9 cellular contexts compared by ENCODE assay signal in the genomic region with DNA sequence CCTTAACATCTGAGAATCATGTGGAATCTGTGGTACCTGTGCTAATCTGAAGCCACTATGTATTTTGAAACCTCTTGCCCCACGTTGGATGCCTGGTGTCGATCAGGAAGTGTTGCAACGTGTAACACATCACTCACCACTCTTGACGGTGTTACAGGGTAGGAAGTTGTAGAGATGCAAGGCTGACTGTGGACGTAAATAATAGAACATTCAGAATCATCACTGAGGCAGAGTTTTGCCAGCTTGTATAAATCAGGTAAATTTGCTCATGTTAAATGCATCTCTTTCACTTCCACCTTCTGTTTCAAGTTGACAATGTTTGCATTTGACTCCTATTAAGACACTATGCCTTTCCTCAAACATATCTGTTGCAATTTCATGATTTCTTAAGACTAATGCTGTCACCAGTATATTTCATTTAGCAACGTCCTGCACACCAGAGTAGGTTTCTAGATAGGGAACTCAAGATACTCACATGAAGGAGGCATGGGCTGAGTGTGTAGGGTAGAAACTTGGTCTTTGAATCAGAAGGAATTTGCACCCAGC. TPM values are rescaled to one million over a fixed set of nuclear protein-coding genes. Genes with fewer than 3 reads are reported as not detected.
DNase-seq lines count a peak whose midpoint lies in the region; ATAC-seq lines count a peak whose summit lies in the region.
"Had no signal": no experiment of that assay in that cellular context is flagged by ENCODE, and none has a peak within 500 bp of the region (broad histone marks: within the 10 kb centered on the region; RNA-seq: fewer than 3 reads in every experiment).

No MANE protein-coding gene starts in this region.

- H3K36me3 Mint-ChIP-seq in central memory CD8-positive, alpha-beta T cell (ENCODE audit: insufficient read depth), result no peaks in the 10 kb centered on the region

- no peak overlapping the region for H3K4me3 Mint-ChIP-seq in central memory CD8-positive, alpha-beta T cell

- ATAC-seq in GM21447 (IDR thresholded peaks at IDR 0.05; ENCODE audit: unreplicated experiment) (peak; percentile 65), HG03460 (IDR thresholded peaks at IDR 0.05; ENCODE audit: unreplicated experiment) (peak; percentile 52)
- ATAC-seq in central memory CD8-positive, alpha-beta T cell (replicated peaks; ENCODE audit: extremely low read depth, poor library complexity, severe bottlenecking), result peak; percentile 28

- peaks cover 21 to 61% (median 34%) of the 10 kb centered on the region in 11 experiments for H3K36me3 ChIP-seq in BLaER1 treated with 17β-estradiol and CSF1 and Interleukin-3, amounts not matched to agents 10 nM and 100 nM

- peak overlapping the region in 6 of 11 experiments; percentile 3 to 39 (median 15); a peak in 8 of 22 replicates for H3K4me2 ChIP-seq in BLaER1 treated with 17β-estradiol and CSF1 and Interleukin-3, amounts not matched to agents 10 nM and 100 nM

- no peaks in the 10 kb centered on the region for H3K4me1 Mint-ChIP-seq in central memory CD8-positive, alpha-beta T cell

- peaks cover 0 to 12% (median 5%) of the 10 kb centered on the region in 10 experiments; a peak in 8 of 20 replicates for H3K4me1 ChIP-seq in BLaER1 treated with 17β-estradiol and CSF1 and Interleukin-3, amounts not matched to agents 10 nM and 100 nM

- no peaks in the 10 kb centered on the region for H3K27me3 Mint-ChIP-seq in central memory CD8-positive, alpha-beta T cell

- H3K27ac Mint-ChIP-seq in central memory CD8-positive, alpha-beta T cell (ENCODE audit: low read depth), result no peak overlapping the region

- H3K4me3 ChIP-seq in BLaER1 treated with 17β-estradiol and CSF1 and Interleukin-3, amounts not matched to agents 10 nM and 100 nM, result no peak overlapping the region

- no peak for DNase-seq in central memory CD8-positive, alpha-beta T cell (ENCODE audit: low spot score in 2 of 2)
- DNase-seq in NCI-H510A (lab: John Stamatoyannopoulos, UW), result no peak
- DNase-seq in H4 (ENCODE audit: low spot score), result no peak
- no peak for DNase-seq in mesenteric fat pad (ENCODE audit: low spot score)
- no peak for DNase-seq in NAMALWA (ENCODE audit: low spot score)
- DNase-seq: NCI-H1092 treated with DMSO at 0.1 percent for 48 hours had no signal

- H4K20me1 ChIP-seq in BLaER1 treated with 17β-estradiol and CSF1 and Interleukin-3, amounts not matched to agents 10 nM and 100 nM, result peaks cover 0 to 42% (median 0%) of the 10 kb centered on the region in 11 experiments; a peak in 4 of 22 replicates

- peaks cover 30 to 70% (median 63%) of the 10 kb centered on the region in 11 experiments for H3K9me3 ChIP-seq in BLaER1 treated with 17β-estradiol and CSF1 and Interleukin-3, amounts not matched to agents 10 nM and 100 nM (replicated peaks in 1 of 11)

- 0 out of 22 replicates have a peak overlapping the region, but pooled peaks of 1 of the 11 experiments have one; percentile 15 for H3K27ac ChIP-seq in BLaER1 treated with 17β-estradiol and CSF1 and Interleukin-3, amounts not matched to agents 10 nM and 100 nM

- H3K27me3 ChIP-seq in BLaER1 treated with 17β-estradiol and CSF1 and Interleukin-3, amounts not matched to agents 10 nM and 100 nM, result no peaks in the 10 kb centered on the region

- H3K9me3 Mint-ChIP-seq in central memory CD8-positive, alpha-beta T cell, result peaks cover 25% of the 10 kb centered on the region

- H3K9ac ChIP-seq in BLaER1 treated with 17β-estradiol and CSF1 and Interleukin-3, amounts not matched to agents 10 nM and 100 nM, result no peak overlapping the region

RNA-seq across cellular contexts. Expression of a gene that starts 38.1 kb away (rescaled TPM):
- 117 and 142 TPM in 2 replicates for total RNA-seq in H4 (2014; rRNA removed; shearing (Covaris generic))
- total RNA-seq in mesenteric fat pad, result 46.9 TPM
